1 cellular context compared by ENCODE assay signal in the genomic region with DNA sequence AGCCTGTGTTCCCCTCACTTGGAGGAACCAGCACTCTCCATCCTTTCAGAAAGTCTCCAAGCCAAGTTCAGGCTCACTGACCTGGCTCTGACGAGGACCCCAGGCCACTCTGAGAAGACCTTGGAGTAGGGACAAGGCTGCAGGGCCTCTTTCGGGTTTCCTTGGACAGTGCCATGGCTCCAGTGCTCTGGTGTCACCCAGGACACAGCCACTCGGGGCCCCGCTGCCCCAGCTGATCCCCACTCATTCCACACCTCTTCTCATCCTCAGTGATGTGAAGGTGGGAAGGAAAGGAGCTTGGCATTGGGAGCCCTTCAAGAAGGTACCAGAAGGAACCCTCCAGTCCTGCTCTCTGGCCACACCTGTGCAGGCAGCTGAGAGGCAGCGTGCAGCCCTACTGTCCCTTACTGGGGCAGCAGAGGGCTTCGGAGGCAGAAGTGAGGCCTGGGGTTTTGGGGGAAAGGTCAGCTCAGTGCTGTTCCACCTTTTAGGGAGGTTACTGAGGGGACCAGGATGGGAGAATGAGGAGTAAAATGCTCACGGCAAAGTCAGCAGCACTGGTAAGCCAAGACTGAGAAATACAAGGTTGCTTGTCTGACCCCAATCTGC.
A peak's percentile ranks its signal among the peaks of the same experiment; 100 is the strongest.
TF ChIP-seq lines count a peak whose summit lies in the region.

No MANE protein-coding gene starts in this region.

TF ChIP-seq in HepG2, 621 proteins besides CTCF, POLR2A, EP300 and RAD21:
- TF ChIP-seq, protein P1, sequence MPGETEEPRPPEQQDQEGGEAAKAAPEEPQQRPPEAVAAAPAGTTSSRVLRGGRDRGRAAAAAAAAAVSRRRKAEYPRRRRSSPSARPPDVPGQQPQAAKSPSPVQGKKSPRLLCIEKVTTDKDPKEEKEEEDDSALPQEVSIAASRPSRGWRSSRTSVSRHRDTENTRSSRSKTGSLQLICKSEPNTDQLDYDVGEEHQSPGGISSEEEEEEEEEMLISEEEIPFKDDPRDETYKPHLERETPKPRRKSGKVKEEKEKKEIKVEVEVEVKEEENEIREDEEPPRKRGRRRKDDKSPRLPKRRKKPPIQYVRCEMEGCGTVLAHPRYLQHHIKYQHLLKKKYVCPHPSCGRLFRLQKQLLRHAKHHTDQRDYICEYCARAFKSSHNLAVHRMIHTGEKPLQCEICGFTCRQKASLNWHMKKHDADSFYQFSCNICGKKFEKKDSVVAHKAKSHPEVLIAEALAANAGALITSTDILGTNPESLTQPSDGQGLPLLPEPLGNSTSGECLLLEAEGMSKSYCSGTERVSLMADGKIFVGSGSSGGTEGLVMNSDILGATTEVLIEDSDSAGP (CRISPR knock-in tag; IDR thresholded peaks at IDR 0.05; ENCODE audit: borderline replicate concordance), result 0 out of 2 replicates have a peak, but pooled peaks have one; percentile 7
- TF ChIP-seq SMAD1 (CRISPR knock-in tag; IDR thresholded peaks at IDR 0.05; ENCODE audit: borderline replicate concordance, low read depth) (no peak), NONO (IDR thresholded peaks at IDR 0.05) (no peak), NONO (CRISPR knock-in tag; conservative IDR thresholded peaks at IDR 0.05) (0 out of 2 replicates have a peak, but pooled peaks have one; percentile 35)
- TF ChIP-seq, protein P2, sequence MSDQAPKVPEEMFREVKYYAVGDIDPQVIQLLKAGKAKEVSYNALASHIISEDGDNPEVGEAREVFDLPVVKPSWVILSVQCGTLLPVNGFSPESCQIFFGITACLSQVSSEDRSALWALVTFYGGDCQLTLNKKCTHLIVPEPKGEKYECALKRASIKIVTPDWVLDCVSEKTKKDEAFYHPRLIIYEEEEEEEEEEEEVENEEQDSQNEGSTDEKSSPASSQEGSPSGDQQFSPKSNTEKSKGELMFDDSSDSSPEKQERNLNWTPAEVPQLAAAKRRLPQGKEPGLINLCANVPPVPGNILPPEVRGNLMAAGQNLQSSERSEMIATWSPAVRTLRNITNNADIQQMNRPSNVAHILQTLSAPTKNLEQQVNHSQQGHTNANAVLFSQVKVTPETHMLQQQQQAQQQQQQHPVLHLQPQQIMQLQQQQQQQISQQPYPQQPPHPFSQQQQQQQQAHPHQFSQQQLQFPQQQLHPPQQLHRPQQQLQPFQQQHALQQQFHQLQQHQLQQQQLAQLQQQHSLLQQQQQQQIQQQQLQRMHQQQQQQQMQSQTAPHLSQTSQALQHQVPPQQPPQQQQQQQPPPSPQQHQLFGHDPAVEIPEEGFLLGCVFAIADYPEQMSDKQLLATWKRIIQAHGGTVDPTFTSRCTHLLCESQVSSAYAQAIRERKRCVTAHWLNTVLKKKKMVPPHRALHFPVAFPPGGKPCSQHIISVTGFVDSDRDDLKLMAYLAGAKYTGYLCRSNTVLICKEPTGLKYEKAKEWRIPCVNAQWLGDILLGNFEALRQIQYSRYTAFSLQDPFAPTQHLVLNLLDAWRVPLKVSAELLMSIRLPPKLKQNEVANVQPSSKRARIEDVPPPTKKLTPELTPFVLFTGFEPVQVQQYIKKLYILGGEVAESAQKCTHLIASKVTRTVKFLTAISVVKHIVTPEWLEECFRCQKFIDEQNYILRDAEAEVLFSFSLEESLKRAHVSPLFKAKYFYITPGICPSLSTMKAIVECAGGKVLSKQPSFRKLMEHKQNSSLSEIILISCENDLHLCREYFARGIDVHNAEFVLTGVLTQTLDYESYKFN (CRISPR knock-in tag; conservative IDR thresholded peaks at IDR 0.05), result no peak
